Comparison of ENCODE assay signal across 1 cellular context in the genomic region with DNA sequence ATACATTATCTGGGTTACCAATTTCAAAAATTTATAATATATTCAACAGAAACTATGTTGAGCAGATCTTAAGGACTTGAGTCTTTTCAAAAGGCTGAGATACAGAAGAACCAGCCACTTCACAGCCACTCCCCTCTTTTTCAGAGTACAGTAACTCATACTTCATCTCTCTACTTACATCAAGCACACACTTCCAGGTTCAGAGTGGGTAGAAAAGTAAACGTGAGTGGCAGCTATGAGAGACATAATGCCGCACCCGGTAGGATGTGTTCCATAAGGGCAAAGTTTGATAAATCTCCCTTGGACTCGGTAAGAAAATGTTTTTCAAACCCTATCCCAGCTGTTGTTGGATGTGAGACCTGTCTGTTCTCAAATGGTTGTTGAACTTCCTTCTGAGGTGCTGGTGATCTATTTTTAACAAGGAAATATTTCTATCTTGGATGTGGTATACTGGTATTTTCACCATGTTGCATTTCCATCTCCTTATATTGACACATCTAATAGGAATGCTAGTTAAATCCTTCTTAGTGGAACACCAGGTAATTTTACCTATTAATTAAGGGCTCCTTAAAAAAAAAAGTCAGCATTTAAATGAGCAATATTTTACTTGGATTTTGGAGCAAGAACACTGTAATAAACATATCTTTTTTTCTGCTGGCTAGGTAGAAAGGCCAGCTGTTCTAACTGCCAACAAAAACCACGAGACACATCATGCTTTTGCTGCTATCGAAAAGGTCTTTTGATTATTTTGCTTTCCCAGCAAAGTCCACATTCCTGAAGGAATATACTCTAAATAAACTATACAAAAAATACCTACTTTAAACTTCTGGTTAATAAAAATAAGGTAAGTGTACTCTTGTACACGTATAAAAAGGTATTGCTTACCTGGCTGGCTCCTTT.
TF ChIP-seq lines count a peak whose summit lies in the region.

No MANE protein-coding gene starts in this region.

TF ChIP-seq in HCT116, 20 proteins besides CTCF, POLR2A, EP300 and RAD21:
- no peak for TF ChIP-seq ATF3 (IDR thresholded peaks at IDR 0.05)
- no peak for TF ChIP-seq ZNF274 (IDR thresholded peaks at IDR 0.05; ENCODE audit: low read depth, low read length)
- TF ChIP-seq ELF1 (IDR thresholded peaks at IDR 0.05; ENCODE audit: borderline replicate concordance, low read depth) = no peak
- no peak for TF ChIP-seq CEBPB (IDR thresholded peaks at IDR 0.05; ENCODE audit: low read depth)
- TF ChIP-seq ZFX (IDR thresholded peaks at IDR 0.05) = no peak
- no peak for TF ChIP-seq EZH2 (IDR thresholded peaks at IDR 0.05)
- TF ChIP-seq, protein P1, sequence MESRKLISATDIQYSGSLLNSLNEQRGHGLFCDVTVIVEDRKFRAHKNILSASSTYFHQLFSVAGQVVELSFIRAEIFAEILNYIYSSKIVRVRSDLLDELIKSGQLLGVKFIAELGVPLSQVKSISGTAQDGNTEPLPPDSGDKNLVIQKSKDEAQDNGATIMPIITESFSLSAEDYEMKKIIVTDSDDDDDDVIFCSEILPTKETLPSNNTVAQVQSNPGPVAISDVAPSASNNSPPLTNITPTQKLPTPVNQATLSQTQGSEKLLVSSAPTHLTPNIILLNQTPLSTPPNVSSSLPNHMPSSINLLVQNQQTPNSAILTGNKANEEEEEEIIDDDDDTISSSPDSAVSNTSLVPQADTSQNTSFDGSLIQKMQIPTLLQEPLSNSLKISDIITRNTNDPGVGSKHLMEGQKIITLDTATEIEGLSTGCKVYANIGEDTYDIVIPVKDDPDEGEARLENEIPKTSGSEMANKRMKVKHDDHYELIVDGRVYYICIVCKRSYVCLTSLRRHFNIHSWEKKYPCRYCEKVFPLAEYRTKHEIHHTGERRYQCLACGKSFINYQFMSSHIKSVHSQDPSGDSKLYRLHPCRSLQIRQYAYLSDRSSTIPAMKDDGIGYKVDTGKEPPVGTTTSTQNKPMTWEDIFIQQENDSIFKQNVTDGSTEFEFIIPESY (IDR thresholded peaks at IDR 0.05; ENCODE audit: extremely low read depth, insufficient replicate concordance, low read length) = no peak
- TF ChIP-seq YY1 (IDR thresholded peaks at IDR 0.05; ENCODE audit: extremely low read depth, insufficient replicate concordance, low read depth, low read length) = no peak
- TF ChIP-seq TCF7L2 (IDR thresholded peaks at IDR 0.05; ENCODE audit: borderline replicate concordance, extremely low read depth, insufficient read depth, insufficient read length) = no peak
- peak; percentile 35; the same call in 1 of the 2 replicates for TF ChIP-seq JUND (IDR thresholded peaks at IDR 0.05)
- peak; percentile 35; the same call in 1 of the 2 replicates for TF ChIP-seq SP1 (IDR thresholded peaks at IDR 0.05; ENCODE audit: low read depth)
- TF ChIP-seq FOSL1 (IDR thresholded peaks at IDR 0.05; ENCODE audit: low read depth) = peak; percentile 35; the same call in 1 of the 2 replicates
- TF ChIP-seq MAX (IDR thresholded peaks at IDR 0.05) = no peak
- TF ChIP-seq, protein P2, sequence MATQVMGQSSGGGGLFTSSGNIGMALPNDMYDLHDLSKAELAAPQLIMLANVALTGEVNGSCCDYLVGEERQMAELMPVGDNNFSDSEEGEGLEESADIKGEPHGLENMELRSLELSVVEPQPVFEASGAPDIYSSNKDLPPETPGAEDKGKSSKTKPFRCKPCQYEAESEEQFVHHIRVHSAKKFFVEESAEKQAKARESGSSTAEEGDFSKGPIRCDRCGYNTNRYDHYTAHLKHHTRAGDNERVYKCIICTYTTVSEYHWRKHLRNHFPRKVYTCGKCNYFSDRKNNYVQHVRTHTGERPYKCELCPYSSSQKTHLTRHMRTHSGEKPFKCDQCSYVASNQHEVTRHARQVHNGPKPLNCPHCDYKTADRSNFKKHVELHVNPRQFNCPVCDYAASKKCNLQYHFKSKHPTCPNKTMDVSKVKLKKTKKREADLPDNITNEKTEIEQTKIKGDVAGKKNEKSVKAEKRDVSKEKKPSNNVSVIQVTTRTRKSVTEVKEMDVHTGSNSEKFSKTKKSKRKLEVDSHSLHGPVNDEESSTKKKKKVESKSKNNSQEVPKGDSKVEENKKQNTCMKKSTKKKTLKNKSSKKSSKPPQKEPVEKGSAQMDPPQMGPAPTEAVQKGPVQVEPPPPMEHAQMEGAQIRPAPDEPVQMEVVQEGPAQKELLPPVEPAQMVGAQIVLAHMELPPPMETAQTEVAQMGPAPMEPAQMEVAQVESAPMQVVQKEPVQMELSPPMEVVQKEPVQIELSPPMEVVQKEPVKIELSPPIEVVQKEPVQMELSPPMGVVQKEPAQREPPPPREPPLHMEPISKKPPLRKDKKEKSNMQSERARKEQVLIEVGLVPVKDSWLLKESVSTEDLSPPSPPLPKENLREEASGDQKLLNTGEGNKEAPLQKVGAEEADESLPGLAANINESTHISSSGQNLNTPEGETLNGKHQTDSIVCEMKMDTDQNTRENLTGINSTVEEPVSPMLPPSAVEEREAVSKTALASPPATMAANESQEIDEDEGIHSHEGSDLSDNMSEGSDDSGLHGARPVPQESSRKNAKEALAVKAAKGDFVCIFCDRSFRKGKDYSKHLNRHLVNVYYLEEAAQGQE (IDR thresholded peaks at IDR 0.05; ENCODE audit: low read depth) = no peak
- no peak for TF ChIP-seq SIN3A (IDR thresholded peaks at IDR 0.05; ENCODE audit: low read depth)
- TF ChIP-seq SRF (IDR thresholded peaks at IDR 0.05; ENCODE audit: low read depth) = no peak
- no peak for TF ChIP-seq EZH2phosphoT487 (IDR thresholded peaks at IDR 0.05; ENCODE audit: borderline replicate concordance)
- no peak for TF ChIP-seq POLR2AphosphoS5 (IDR thresholded peaks at IDR 0.05; ENCODE audit: low read depth, low read length)
- TF ChIP-seq EGR1 (IDR thresholded peaks at IDR 0.05; ENCODE audit: low read depth) = no peak
- no peak for TF ChIP-seq CBX3 (IDR thresholded peaks at IDR 0.05; ENCODE audit: low read depth)
TF ChIP-seq in HCT116: peak in this region for 3.
